Comparison of ENCODE assay signal across 8 cellular contexts in genomic region chr2:181790716-181791649, GRCh38.
DNase-seq lines count a peak whose midpoint lies in the region; ATAC-seq, FAIRE-seq and TF ChIP-seq lines count a peak whose summit lies in the region.

No MANE protein-coding gene starts in this region.

- FAIRE-seq in frontal cortex (lab: Jason Lieb, UNC) = no peak

- no peaks in the 10 kb centered on the region for H3K9me2 ChIP-seq in PC-3 (replicated peaks; ENCODE audit: low read length)

- H3K79me2 ChIP-seq in PC-3 (ENCODE audit: low read length) = no peaks in the 10 kb centered on the region

- TF ChIP-seq CTCF in PC-3 (conservative IDR thresholded peaks at IDR 0.05; ENCODE audit: low read depth, low read length) = no peak

- POLR2A ChIA-PET in PC-3 (lab: Charles Lee; ENCODE audit: unreplicated experiment) = no interaction called here

- peaks cover 57% of the 10 kb centered on the region for H3K4me1 ChIP-seq in PC-3 (ENCODE audit: insufficient read depth, low read length)

- ATAC-seq in GM18511 (IDR thresholded peaks at IDR 0.05; ENCODE audit: unreplicated experiment) (peak; percentile 97), HG02885 (IDR thresholded peaks at IDR 0.05; ENCODE audit: poor library complexity, unreplicated experiment) (peak; percentile 94), PC-3 (peak; percentile 96)

- peak overlapping the region; percentile 23 for H2AFZ ChIP-seq in PC-3 (ENCODE audit: low read length)

- no peaks in the 10 kb centered on the region for H4K20me1 ChIP-seq in PC-3 (ENCODE audit: low read length)

- 0 out of 2 replicates have a peak overlapping the region, but pooled peaks have one; percentile 2 for H3K4me3 ChIP-seq in PC-3 (ENCODE audit: low read length)

- H3K36me3 ChIP-seq in PC-3 (ENCODE audit: low read depth, low read length) = 0 out of 2 replicates have a peak, but pooled peaks cover 6% of the 10 kb centered on the region

- H3K27ac ChIP-seq in PC-3 (ENCODE audit: low read length) = peak overlapping the region; percentile 96

- H3F3A ChIP-seq in PC-3 (ENCODE audit: low read length, unreplicated experiment) = no peaks in the 10 kb centered on the region

- peak overlapping the region; percentile 78 for H3K9ac ChIP-seq in PC-3 (ENCODE audit: low read length)

- H3K9me3 ChIP-seq in PC-3 (ENCODE audit: low read length) = 0 out of 2 replicates have a peak, but pooled peaks cover 4% of the 10 kb centered on the region

- CTCF ChIA-PET in PC-3 (lab: Charles Lee) = no interaction called here

- BruUV-seq in PC-3 (replicated peaks; lab: Mats Ljungman, UMichigan) = TSS peak; percentile 74

- peak overlapping the region; percentile 66 for H3K4me2 ChIP-seq in PC-3 (ENCODE audit: low read length)

- no peaks in the 10 kb centered on the region for H3K27me3 ChIP-seq in PC-3 (ENCODE audit: low read length)

- DNase-seq in A172 (ENCODE audit: low spot score) = peak; percentile 99
- DNase-seq in PC-3 = peak; percentile 95
- peak; percentile 34 to 99 for DNase-seq in dermis microvascular lymphatic vessel endothelial cell (ENCODE audit: low read depth in 2 of 2)
- DNase-seq in stimulated activated CD8-positive, alpha-beta memory T cell treated with anti-CD3 and anti-CD28 coated beads, Interleukin-12 subunit alpha, Interleukin-12 subunit beta, amount 100 ng/mL, for 1 hour (ENCODE audit: low read depth) = peak; percentile 8
- DNase-seq in frontal cortex (ENCODE audit: low spot score in 2 of 2) = no peak
- no peak for DNase-seq in NCI-H1436 treated with DMSO at 0.1 percent for 48 hours (lab: John Stamatoyannopoulos, UW)

- intact Hi-C loops in PC-3 (cut with micrococcal nuclease) = loop anchor here (1.0 to 5.0 kb wide), 3 partner anchors 19 to 101 kb away; partner anchors contain the start of gene ITPRID2

Comparison
In these comparisons a context has a peak if more than half of its experiments do, and no peak if none do; other contexts are left out.
1. DNase-seq: peak in A172 (single experiment), PC-3 (single experiment), dermis microvascular lymphatic vessel endothelial cell (2 of 2) and stimulated activated CD8-positive, alpha-beta memory T cell treated with anti-CD3 and anti-CD28 coated beads, Interleukin-12 subunit alpha, Interleukin-12 subunit beta, amount 100 ng/mL, for 1 hour (single experiment); none in frontal cortex (0 of 2) and NCI-H1436 treated with DMSO at 0.1 percent for 48 hours (single experiment).
2. Peak in every context shown above with its lines, with median percentiles within 50 percentile points of each other: ATAC-seq.